ENCODE assay signal across 1 cellular context in genomic region chr17:34979650-34980352, GRCh38.
TF ChIP-seq lines count a peak whose summit lies in the region.

No MANE protein-coding gene starts in this region.

TF ChIP-seq in K562, 482 proteins besides CTCF, POLR2A, EP300 and RAD21 (continues in another document):
- TF ChIP-seq PHF8 (IDR thresholded peaks at IDR 0.05; ENCODE audit: borderline replicate concordance, low read length) (no peak), NFIC (IDR thresholded peaks at IDR 0.05) (0 out of 2 replicates have a peak, but pooled peaks have one; percentile 4), ZNF23 (CRISPR knock-in tag; IDR thresholded peaks at IDR 0.05) (no peak), PCBP1 (IDR thresholded peaks at IDR 0.05; ENCODE audit: low read depth, low read length, poor library complexity, severe bottlenecking) (no peak), ATF1 (CRISPR knock-in tag; IDR thresholded peaks at IDR 0.05) (no peak), ATF1 (tag; IDR thresholded peaks at IDR 0.05) (no peak), MAZ (CRISPR knock-in tag; conservative IDR thresholded peaks at IDR 0.05 in 1 of 2, IDR thresholded peaks at IDR 0.05 in 1 of 2) (no peak), CBX3 (IDR thresholded peaks at IDR 0.05; ENCODE audit: borderline replicate concordance in 1 of 2, low read length in 2 of 2) (0 out of 3 replicates have a peak, but pooled peaks of 1 of the 2 experiments have one; percentile 22), U2AF2 (optimal IDR thresholded peaks at IDR 0.05; ENCODE audit: low read depth, low read length) (no peak), KDM2B (CRISPR knock-in tag; IDR thresholded peaks at IDR 0.05) (no peak), POLR2H (tag; IDR thresholded peaks at IDR 0.05; ENCODE audit: low read depth) (peak; percentile 88), ZBTB26 (CRISPR knock-in tag; IDR thresholded peaks at IDR 0.05) (no peak), POLR3A (IDR thresholded peaks at IDR 0.05; ENCODE audit: borderline replicate concordance, extremely low read depth, insufficient read depth, insufficient read length) (no peak), REST (CRISPR knock-in tag; IDR thresholded peaks at IDR 0.05; ENCODE audit: low read depth) (no peak), ZNF445 (CRISPR knock-in tag; IDR thresholded peaks at IDR 0.05; ENCODE audit: low read depth) (no peak), ZNF140 (CRISPR knock-in tag; IDR thresholded peaks at IDR 0.05) (no peak), CTCFL (IDR thresholded peaks at IDR 0.05; ENCODE audit: borderline replicate concordance, insufficient read depth, low read depth, low read length, poor library complexity, severe bottlenecking) (no peak), BACH1 (tag; IDR thresholded peaks at IDR 0.05) (no peak), ATF6 (CRISPR knock-in tag; IDR thresholded peaks at IDR 0.05) (no peak), CHAMP1 (IDR thresholded peaks at IDR 0.05) (no peak), ZNF165 (CRISPR knock-in tag; IDR thresholded peaks at IDR 0.05; ENCODE audit: borderline replicate concordance) (no peak), LCOR (CRISPR knock-in tag; IDR thresholded peaks at IDR 0.05) (no peak), ZFP1 (CRISPR knock-in tag; IDR thresholded peaks at IDR 0.05) (no peak), HNRNPL (IDR thresholded peaks at IDR 0.05; ENCODE audit: low read depth, low read length) (no peak), C11orf30 (IDR thresholded peaks at IDR 0.05; ENCODE audit: low read depth) (peak; percentile 57; the same call in 1 of the 2 replicates), HMG20A (CRISPR knock-in tag; conservative IDR thresholded peaks at IDR 0.05) (no peak), HLTF (IDR thresholded peaks at IDR 0.05) (no peak), UBTF (IDR thresholded peaks at IDR 0.05; ENCODE audit: borderline replicate concordance in 1 of 2, low read depth in 2 of 2, low read length in 2 of 2) (0 out of 4 replicates have a peak, but pooled peaks of 1 of the 2 experiments have one; percentile 19), POLR2B (IDR thresholded peaks at IDR 0.05; ENCODE audit: low read depth, partially characterized antibody) (peak; percentile 45), KAT2B (IDR thresholded peaks at IDR 0.05; ENCODE audit: low read depth, low read length) (no peak), ZNF316 (IDR thresholded peaks at IDR 0.05) (peak; percentile 84), ZNF436 (CRISPR knock-in tag; IDR thresholded peaks at IDR 0.05) (no peak), FOXM1 (IDR thresholded peaks at IDR 0.05; ENCODE audit: low read depth) (0 out of 2 replicates have a peak, but pooled peaks have one; percentile 30), FOXM1 (CRISPR knock-in tag; IDR thresholded peaks at IDR 0.05; ENCODE audit: low read depth) (no peak), ZBTB43 (CRISPR knock-in tag; IDR thresholded peaks at IDR 0.05) (no peak), NFRKB (IDR thresholded peaks at IDR 0.05; ENCODE audit: low read depth) (0 out of 2 replicates have a peak, but pooled peaks have one; percentile 24), HCFC1 (IDR thresholded peaks at IDR 0.05; ENCODE audit: low read depth, low read length) (no peak), ZNF444 (CRISPR knock-in tag; IDR thresholded peaks at IDR 0.05) (no peak), MCM3 (IDR thresholded peaks at IDR 0.05) (no peak), E2F4 (CRISPR knock-in tag; IDR thresholded peaks at IDR 0.05; ENCODE audit: low read depth) (no peak), RBM15 (IDR thresholded peaks at IDR 0.05; ENCODE audit: insufficient read depth, low read length) (no peak), SUPT5H (IDR thresholded peaks at IDR 0.05) (peak; percentile 66; the same call in 1 of the 2 replicates), SREBF2 (CRISPR knock-in tag; IDR thresholded peaks at IDR 0.05) (0 out of 2 replicates have a peak, but pooled peaks have one; percentile 39), ZNF12 (CRISPR knock-in tag; IDR thresholded peaks at IDR 0.05) (no peak), L3MBTL2 (IDR thresholded peaks at IDR 0.05) (no peak), GATAD2A (IDR thresholded peaks at IDR 0.05) (no peak), E2F6 (IDR thresholded peaks at IDR 0.05; ENCODE audit: borderline replicate concordance in 1 of 2, extremely low read depth in 1 of 2, insufficient read depth in 1 of 2, insufficient read length in 1 of 2, low read depth in 1 of 2, low read length in 1 of 2, poor library complexity in 1 of 2, severe bottlenecking in 1 of 2) (no peak), ZFP91 (CRISPR knock-in tag; IDR thresholded peaks at IDR 0.05) (no peak), NR1H2 (CRISPR knock-in tag; IDR thresholded peaks at IDR 0.05) (no peak)
